Comparison of ENCODE assay signal across 33 cellular contexts in the genomic region with DNA sequence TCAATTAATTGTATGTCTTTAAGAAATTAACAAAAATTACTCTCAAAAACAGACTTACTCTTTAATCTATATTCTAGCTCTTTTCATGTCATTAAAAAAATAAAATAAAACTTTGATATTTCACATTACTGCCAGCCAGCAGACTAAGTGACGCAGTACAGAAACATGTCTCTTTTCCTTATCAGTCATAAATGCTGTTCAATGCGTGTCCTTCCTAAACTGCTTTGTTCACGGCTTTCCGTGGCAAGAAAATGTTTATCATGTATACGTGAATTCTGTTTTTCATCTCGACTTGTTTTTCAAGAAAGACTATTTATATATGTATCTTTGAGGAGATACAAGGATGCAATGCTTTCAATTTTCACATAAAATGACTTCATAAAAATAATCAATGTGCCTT.
"Had no signal": no experiment of that assay in that cellular context is flagged by ENCODE, and none has a peak within 500 bp of the region (broad histone marks: within the 10 kb centered on the region; RNA-seq: fewer than 3 reads in every experiment).

No MANE protein-coding gene starts in this region.

- H3K4me3 Mint-ChIP-seq: activated CD4-positive, alpha-beta memory T cell treated with anti-CD3 and anti-CD28 coated beads for 36 hours; activated CD4-positive, alpha-beta T cell treated with anti-CD3 and anti-CD28 coated beads for 36 hours; activated CD4-positive, alpha-beta T cell treated with anti-CD3 and anti-CD28 coated beads, Interleukin-2, amount 10 ng/mL, durations not matched to agents 24 days and 14 days; activated CD8-positive, alpha-beta memory T cell treated with anti-CD3 and anti-CD28 coated beads, Interleukin-2, amount 10 ng/mL, durations not matched to agents 7 days and 5 days; activated CD8-positive, alpha-beta T cell treated with anti-CD3 and anti-CD28 coated beads, Interleukin-2, amount 10 ng/mL, durations not matched to agents 7 days and 5 days; activated naive CD4-positive, alpha-beta T cell treated with anti-CD3 and anti-CD28 coated beads, Interleukin-2, amount 10 ng/mL, durations not matched to agents 7 days and 5 days; activated naive CD8-positive, alpha-beta T cell treated with anti-CD3 and anti-CD28 coated beads, Interleukin-2, amount 10 ng/mL, durations not matched to agents 7 days and 5 days; activated T-helper 1 cell treated with anti-CD3 and anti-CD28 coated beads, Interleukin-12 subunit alpha, Interleukin-12 subunit beta, Interleukin-2, Interleukin-4 antibody, amounts not matched to agents 30 ng/mL and 10 ng/mL and 1 ng/mL, durations not matched to agents 14 hours and 24 hours and 36 hours; brain; endodermal cell had no signal

- H3K4me1 Mint-ChIP-seq: activated CD4-positive, alpha-beta T cell treated with anti-CD3 and anti-CD28 coated beads for 36 hours; activated CD4-positive, alpha-beta T cell treated with anti-CD3 and anti-CD28 coated beads, Interleukin-2, amount 10 ng/mL, durations not matched to agents 24 days and 14 days; activated CD8-positive, alpha-beta memory T cell treated with anti-CD3 and anti-CD28 coated beads, Interleukin-2, amount 10 ng/mL, durations not matched to agents 7 days and 5 days; activated naive CD4-positive, alpha-beta T cell treated with anti-CD3 and anti-CD28 coated beads, Interleukin-2, amount 10 ng/mL, durations not matched to agents 7 days and 5 days; activated naive CD8-positive, alpha-beta T cell treated with anti-CD3 and anti-CD28 coated beads, Interleukin-2, amount 10 ng/mL, durations not matched to agents 7 days and 5 days; brain had no signal

- DNase-seq: activated CD4-positive, alpha-beta memory T cell treated with anti-CD3 and anti-CD28 coated beads for 36 hours; activated CD4-positive, alpha-beta T cell treated with anti-CD3 and anti-CD28 coated beads for 36 hours; activated CD4-positive, alpha-beta T cell treated with anti-CD3 and anti-CD28 coated beads, Interleukin-2, amount 10 ng/mL, durations not matched to agents 24 days and 14 days; activated CD4-positive, CD25-positive, alpha-beta regulatory T cell; activated CD4-positive, CD25-positive, alpha-beta regulatory T cell treated with anti-CD3 and anti-CD28 coated beads, Interleukin-2, amount 50 U/mL, for 72 hours; activated CD8-positive, alpha-beta memory T cell treated with anti-CD3 and anti-CD28 coated beads, Interleukin-2, amount 10 ng/mL, durations not matched to agents 7 days and 5 days; activated CD8-positive, alpha-beta memory T cell treated with anti-CD3 and anti-CD28 coated beads, Interleukin-2, amount 50 U/mL, for 4 hours; activated CD8-positive, alpha-beta T cell treated with anti-CD3 and anti-CD28 coated beads, Interleukin-2, amount 10 ng/mL, durations not matched to agents 7 days and 5 days; activated effector memory CD4-positive, alpha-beta T cell treated with anti-CD3 and anti-CD28 coated beads, Interleukin-2, amount 50 U/mL, for 16 hours; activated naive CD4-positive, alpha-beta T cell; activated naive CD4-positive, alpha-beta T cell treated with anti-CD3 and anti-CD28 coated beads, Interleukin-2, amount 10 ng/mL, durations not matched to agents 7 days and 5 days; activated naive CD8-positive, alpha-beta T cell treated with anti-CD3 and anti-CD28 coated beads, Interleukin-2, amount 10 ng/mL, durations not matched to agents 7 days and 5 days; activated T-cell treated with anti-CD3 and anti-CD28 coated beads, Interleukin-2, amount 50 U/mL, for 1 hour; activated T-cell treated with anti-CD3 and anti-CD28 coated beads, Interleukin-2, amount 50 U/mL, for 48 hours; central memory CD4-positive, alpha-beta T cell; cerebellar nuclear complex; colonic mucosa; dorsolateral prefrontal cortex; effector memory CD4-positive, alpha-beta T cell; endodermal cell; erythroblast; glutamatergic neuron; heart right ventricle; T-helper 2 cell had no signal

- H3K27me3 ChIP-seq: ascending aorta, breast epithelium, cardiac muscle cell, colonic mucosa, dorsolateral prefrontal cortex, esophagus muscularis mucosa, heart right ventricle had no signal

- H3K4me1 ChIP-seq: breast epithelium, colonic mucosa had no signal

- H3K9me3 Mint-ChIP-seq: activated CD4-positive, alpha-beta memory T cell treated with anti-CD3 and anti-CD28 coated beads for 36 hours; activated CD4-positive, alpha-beta T cell treated with anti-CD3 and anti-CD28 coated beads, Interleukin-2, amount 10 ng/mL, durations not matched to agents 24 days and 14 days; activated naive CD4-positive, alpha-beta T cell treated with anti-CD3 and anti-CD28 coated beads, Interleukin-2, amount 10 ng/mL, durations not matched to agents 7 days and 5 days; activated naive CD4-positive, alpha-beta T cell treated with anti-CD3 and anti-CD28 coated beads, Interleukin-2, amount 50 U/mL, for 72 hours; activated naive CD8-positive, alpha-beta T cell treated with anti-CD3 and anti-CD28 coated beads, Interleukin-2, amount 10 ng/mL, durations not matched to agents 7 days and 5 days; activated T-helper 1 cell treated with anti-CD3 and anti-CD28 coated beads, Interleukin-12 subunit alpha, Interleukin-12 subunit beta, Interleukin-2, Interleukin-4 antibody, amounts not matched to agents 30 ng/mL and 10 ng/mL and 1 ng/mL, durations not matched to agents 14 hours and 24 hours and 36 hours; activated T-helper 2 cell treated with anti-CD3 and anti-CD28 coated beads, Interferon-gamma antibody, Interleukin-2, Interleukin-4, amounts not matched to agents 10 μg/mL and 5 μg/mL and 100 μg/mL, durations not matched to agents 14 hours and 24 hours and 36 hours; brain; endodermal cell had no signal

- H3K36me3 ChIP-seq: ascending aorta, breast epithelium, cardiac muscle cell, colonic mucosa, esophagus muscularis mucosa, heart right ventricle had no signal

- ATAC-seq: activated CD4-positive, alpha-beta T cell treated with anti-CD3 and anti-CD28 coated beads for 36 hours; activated CD8-positive, alpha-beta memory T cell treated with anti-CD3 and anti-CD28 coated beads, Interleukin-2, amount 10 ng/mL, durations not matched to agents 7 days and 5 days; activated CD8-positive, alpha-beta T cell treated with anti-CD3 and anti-CD28 coated beads, Interleukin-2, amount 10 ng/mL, durations not matched to agents 7 days and 5 days; activated naive CD4-positive, alpha-beta T cell treated with anti-CD3 and anti-CD28 coated beads, Interleukin-2, amount 50 U/mL, for 72 hours had no signal

- H3K27me3 Mint-ChIP-seq: activated CD4-positive, alpha-beta memory T cell treated with anti-CD3 and anti-CD28 coated beads for 36 hours; activated CD4-positive, alpha-beta T cell treated with anti-CD3 and anti-CD28 coated beads, Interleukin-2, amount 10 ng/mL, durations not matched to agents 24 days and 14 days; activated naive CD4-positive, alpha-beta T cell treated with anti-CD3 and anti-CD28 coated beads, Interleukin-2, amount 10 ng/mL, durations not matched to agents 7 days and 5 days; brain had no signal

- H3K27ac Mint-ChIP-seq: activated CD4-positive, alpha-beta memory T cell treated with anti-CD3 and anti-CD28 coated beads for 36 hours; activated CD4-positive, alpha-beta T cell treated with anti-CD3 and anti-CD28 coated beads for 36 hours; activated CD4-positive, alpha-beta T cell treated with anti-CD3 and anti-CD28 coated beads, Interleukin-2, amount 10 ng/mL, durations not matched to agents 24 days and 14 days; activated CD8-positive, alpha-beta memory T cell treated with anti-CD3 and anti-CD28 coated beads, Interleukin-2, amount 10 ng/mL, durations not matched to agents 7 days and 5 days; activated CD8-positive, alpha-beta T cell treated with anti-CD3 and anti-CD28 coated beads, Interleukin-2, amount 10 ng/mL, durations not matched to agents 7 days and 5 days; activated naive CD4-positive, alpha-beta T cell treated with anti-CD3 and anti-CD28 coated beads, Interleukin-2, amount 10 ng/mL, durations not matched to agents 7 days and 5 days; activated naive CD4-positive, alpha-beta T cell treated with anti-CD3 and anti-CD28 coated beads, Interleukin-2, amount 50 U/mL, for 72 hours; activated naive CD8-positive, alpha-beta T cell treated with anti-CD3 and anti-CD28 coated beads, Interleukin-2, amount 10 ng/mL, durations not matched to agents 7 days and 5 days; activated T-helper 1 cell treated with anti-CD3 and anti-CD28 coated beads, Interleukin-12 subunit alpha, Interleukin-12 subunit beta, Interleukin-2, Interleukin-4 antibody, amounts not matched to agents 30 ng/mL and 10 ng/mL and 1 ng/mL, durations not matched to agents 14 hours and 24 hours and 36 hours; activated T-helper 2 cell treated with anti-CD3 and anti-CD28 coated beads, Interferon-gamma antibody, Interleukin-2, Interleukin-4, amounts not matched to agents 10 μg/mL and 5 μg/mL and 100 μg/mL, durations not matched to agents 14 hours and 24 hours and 36 hours; endodermal cell had no signal

- FAIRE-seq: frontal cortex had no signal

- H3K4me3 ChIP-seq: ascending aorta, breast epithelium, cardiac muscle cell, colonic mucosa, dorsolateral prefrontal cortex, esophagus muscularis mucosa, heart right ventricle had no signal

- H3K9me3 ChIP-seq: ascending aorta, breast epithelium, colonic mucosa, esophagus muscularis mucosa, heart right ventricle had no signal

- H3K27ac ChIP-seq: ascending aorta, breast epithelium, cardiac muscle cell, colonic mucosa had no signal

- H3K36me3 Mint-ChIP-seq: activated CD4-positive, alpha-beta memory T cell treated with anti-CD3 and anti-CD28 coated beads for 36 hours; activated CD8-positive, alpha-beta memory T cell treated with anti-CD3 and anti-CD28 coated beads, Interleukin-2, amount 10 ng/mL, durations not matched to agents 7 days and 5 days; activated naive CD4-positive, alpha-beta T cell treated with anti-CD3 and anti-CD28 coated beads, Interleukin-2, amount 10 ng/mL, durations not matched to agents 7 days and 5 days; activated naive CD4-positive, alpha-beta T cell treated with anti-CD3 and anti-CD28 coated beads, Interleukin-2, amount 50 U/mL, for 72 hours; activated naive CD8-positive, alpha-beta T cell treated with anti-CD3 and anti-CD28 coated beads, Interleukin-2, amount 10 ng/mL, durations not matched to agents 7 days and 5 days; brain had no signal
